ENCODE assay signal across 16 cellular contexts in the genomic region with DNA sequence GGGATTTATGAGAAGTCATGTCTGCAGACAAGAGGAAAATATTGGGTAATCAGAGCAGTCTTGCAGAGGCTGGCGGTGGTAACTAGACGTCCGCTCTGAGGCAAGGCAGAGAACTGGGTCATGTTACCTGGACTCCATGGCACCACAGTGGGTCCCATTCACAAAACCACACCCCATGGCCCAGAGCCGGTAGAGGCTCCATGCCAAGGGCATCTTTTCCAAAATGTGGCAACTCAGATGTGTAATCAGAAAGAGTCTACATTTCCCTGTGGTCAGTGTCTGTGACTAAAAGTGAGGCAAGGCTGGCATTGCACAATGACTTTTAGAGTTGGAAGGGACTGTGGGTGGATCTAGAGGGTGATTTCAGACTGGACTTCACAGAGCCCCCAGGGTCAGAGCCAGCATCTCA.
A peak's percentile ranks its signal among the peaks of the same experiment; 100 is the strongest.
DNase-seq lines count a peak whose midpoint lies in the region; ATAC-seq and TF ChIP-seq lines count a peak whose summit lies in the region.
"Had no signal": no experiment of that assay in that cellular context is flagged by ENCODE, and none has a peak within 500 bp of the region (broad histone marks: within the 10 kb centered on the region; RNA-seq: fewer than 3 reads in every experiment).

No MANE protein-coding gene starts in this region.

- no peaks in the 10 kb centered on the region for H3K4me1 Mint-ChIP-seq in stimulated activated naive CD8-positive, alpha-beta T cell treated with anti-CD3 and anti-CD28 coated beads, Interleukin-15, amount 100 ng/mL, for 72 hours

- H3K4me3 ChIP-seq in adrenal gland, result no peak overlapping the region
- H3K4me3 ChIP-seq in left lung, result no peak overlapping the region

- no peaks in the 10 kb centered on the region for H3K27me3 ChIP-seq in adrenal gland
- no peaks in the 10 kb centered on the region for H3K27me3 ChIP-seq in left lung

- no peaks in the 10 kb centered on the region for H3K9me3 Mint-ChIP-seq in stimulated activated naive CD8-positive, alpha-beta T cell treated with anti-CD3 and anti-CD28 coated beads, Interleukin-15, amount 100 ng/mL, for 72 hours
- H3K9me3 Mint-ChIP-seq: activated CD8-positive, alpha-beta T cell treated with anti-CD3 and anti-CD28 coated beads for 36 hours; activated naive CD8-positive, alpha-beta T cell treated with anti-CD3 and anti-CD28 coated beads, Interleukin-2, amount 10 ng/mL, durations not matched to agents 7 days and 5 days; nephron; T-helper 1 cell treated with Interleukin-12 subunit alpha and Interleukin-12 subunit beta and Interleukin-4 antibody, amounts not matched to agents 30 μg/mL and 1 μg/mL, for 36 hours had no signal

- H3K27me3 Mint-ChIP-seq in stimulated activated naive CD8-positive, alpha-beta T cell treated with anti-CD3 and anti-CD28 coated beads, Interleukin-15, amount 100 ng/mL, for 72 hours, result peaks cover 14% of the 10 kb centered on the region
- H3K27me3 Mint-ChIP-seq: activated CD8-positive, alpha-beta T cell treated with anti-CD3 and anti-CD28 coated beads for 36 hours had no signal

- H3K4me1 ChIP-seq in adrenal gland (replicated peaks in 1 of 2) (no peaks in the 10 kb centered on the region), left lung (peaks cover 13 to 27% of the 10 kb centered on the region in 2 donors)

- no peak overlapping the region for H3K4me3 Mint-ChIP-seq in stimulated activated naive CD8-positive, alpha-beta T cell treated with anti-CD3 and anti-CD28 coated beads, Interleukin-15, amount 100 ng/mL, for 72 hours
- H3K4me3 Mint-ChIP-seq: activated CD8-positive, alpha-beta T cell treated with anti-CD3 and anti-CD28 coated beads for 36 hours; activated naive CD8-positive, alpha-beta T cell treated with anti-CD3 and anti-CD28 coated beads, Interleukin-2, amount 10 ng/mL, durations not matched to agents 7 days and 5 days; B cell; nephron; T-helper 1 cell treated with Interleukin-12 subunit alpha and Interleukin-12 subunit beta and Interleukin-4 antibody, amounts not matched to agents 30 μg/mL and 1 μg/mL, for 36 hours had no signal

- 73 to 78% (median 75%) methylated on average over 4 of the region's 4 CpGs; no CpG with 5 or more reads in 1 of the 4 donors for WGBS in adrenal gland, 4 donors

- TF ChIP-seq CTCF in adrenal gland (IDR thresholded peaks at IDR 0.05) (no peak), left lung (IDR thresholded peaks at IDR 0.05) (no peak)

- DNase-seq in AG08395 (ENCODE audit: low spot score) (peak; percentile 82), HT1080 (ENCODE audit: low read depth) (peak; percentile 28), adrenal gland (peak in 5 of 7 donors; percentile 10 to 56 (median 47)), left lung (peak in 1 of 2 donors; percentile 68), COLO668 (lab: John Stamatoyannopoulos, UW; ENCODE audit: unreplicated experiment) (no peak), DMS 273 treated with DMSO at 0.1 percent for 48 hours (lab: John Stamatoyannopoulos, UW) (no peak)
- no peak for DNase-seq in stimulated activated naive CD8-positive, alpha-beta T cell treated with anti-CD3 and anti-CD28 coated beads, Interleukin-15, amount 100 ng/mL, for 72 hours
- DNase-seq: activated CD8-positive, alpha-beta T cell treated with anti-CD3 and anti-CD28 coated beads for 36 hours; activated naive CD8-positive, alpha-beta T cell treated with anti-CD3 and anti-CD28 coated beads, Interleukin-2, amount 10 ng/mL, durations not matched to agents 7 days and 5 days; effector CD4-positive, alpha-beta T cell; NCI-H748 treated with DMSO at 0.1 percent for 48 hours; stimulated activated naive CD8-positive, alpha-beta T cell treated with anti-CD3 and anti-CD28 coated beads, Interleukin-15, Interleukin-2, amounts not matched to agents 100 U/mL and 50 U/mL, for 24 hours had no signal

- no peak overlapping the region for H3K27ac Mint-ChIP-seq in stimulated activated naive CD8-positive, alpha-beta T cell treated with anti-CD3 and anti-CD28 coated beads, Interleukin-15, amount 100 ng/mL, for 72 hours
- H3K27ac Mint-ChIP-seq: activated CD8-positive, alpha-beta T cell treated with anti-CD3 and anti-CD28 coated beads for 36 hours; activated naive CD8-positive, alpha-beta T cell treated with anti-CD3 and anti-CD28 coated beads, Interleukin-2, amount 10 ng/mL, durations not matched to agents 7 days and 5 days; B cell; nephron; T-helper 1 cell treated with Interleukin-12 subunit alpha and Interleukin-12 subunit beta and Interleukin-4 antibody, amounts not matched to agents 30 μg/mL and 1 μg/mL, for 36 hours had no signal

- intact Hi-C loops in adrenal gland (cut with DNase I) (no loop called here), left lung (cut with DNase I) (no loop called here)

- peak overlapping the region in 1 of 5 donors; percentile 48 for H3K27ac ChIP-seq in adrenal gland
- H3K27ac ChIP-seq in left lung, result peak overlapping the region in 1 of 2 donors; percentile 50

- ATAC-seq in left lung, result peak; percentile 57
- ATAC-seq in HG02852 (IDR thresholded peaks at IDR 0.05; ENCODE audit: unreplicated experiment), result no peak
- no peak for ATAC-seq in stimulated activated naive CD8-positive, alpha-beta T cell treated with anti-CD3 and anti-CD28 coated beads, Interleukin-15, amount 100 ng/mL, for 72 hours
- ATAC-seq: activated CD8-positive, alpha-beta T cell treated with anti-CD3 and anti-CD28 coated beads for 36 hours; stimulated activated naive CD8-positive, alpha-beta T cell treated with anti-CD3 and anti-CD28 coated beads, Interleukin-15, Interleukin-2, amounts not matched to agents 100 U/mL and 50 U/mL, for 24 hours had no signal

- H3K9me3 ChIP-seq in adrenal gland (replicated peaks in 1 of 3) (no peaks in the 10 kb centered on the region), left lung (no peaks in the 10 kb centered on the region)

- H3K36me3 ChIP-seq in adrenal gland (replicated peaks in 1 of 2) (no peaks in the 10 kb centered on the region), left lung (no peaks in the 10 kb centered on the region)

- no peak for TF ChIP-seq POLR2A in adrenal gland (IDR thresholded peaks at IDR 0.05)

Comparison
In these comparisons a context has a peak if more than half of its experiments do, and no peak if none do; other contexts are left out.
1. DNase-seq: peak in AG08395 (single experiment), HT1080 (single experiment) and adrenal gland (5 of 7); none in COLO668 (single experiment), stimulated activated naive CD8-positive, alpha-beta T cell treated with anti-CD3 and anti-CD28 coated beads, Interleukin-15, amount 100 ng/mL, for 72 hours (0 of 2) and DMS 273 treated with DMSO at 0.1 percent for 48 hours (single experiment).